In the genomic region with DNA sequence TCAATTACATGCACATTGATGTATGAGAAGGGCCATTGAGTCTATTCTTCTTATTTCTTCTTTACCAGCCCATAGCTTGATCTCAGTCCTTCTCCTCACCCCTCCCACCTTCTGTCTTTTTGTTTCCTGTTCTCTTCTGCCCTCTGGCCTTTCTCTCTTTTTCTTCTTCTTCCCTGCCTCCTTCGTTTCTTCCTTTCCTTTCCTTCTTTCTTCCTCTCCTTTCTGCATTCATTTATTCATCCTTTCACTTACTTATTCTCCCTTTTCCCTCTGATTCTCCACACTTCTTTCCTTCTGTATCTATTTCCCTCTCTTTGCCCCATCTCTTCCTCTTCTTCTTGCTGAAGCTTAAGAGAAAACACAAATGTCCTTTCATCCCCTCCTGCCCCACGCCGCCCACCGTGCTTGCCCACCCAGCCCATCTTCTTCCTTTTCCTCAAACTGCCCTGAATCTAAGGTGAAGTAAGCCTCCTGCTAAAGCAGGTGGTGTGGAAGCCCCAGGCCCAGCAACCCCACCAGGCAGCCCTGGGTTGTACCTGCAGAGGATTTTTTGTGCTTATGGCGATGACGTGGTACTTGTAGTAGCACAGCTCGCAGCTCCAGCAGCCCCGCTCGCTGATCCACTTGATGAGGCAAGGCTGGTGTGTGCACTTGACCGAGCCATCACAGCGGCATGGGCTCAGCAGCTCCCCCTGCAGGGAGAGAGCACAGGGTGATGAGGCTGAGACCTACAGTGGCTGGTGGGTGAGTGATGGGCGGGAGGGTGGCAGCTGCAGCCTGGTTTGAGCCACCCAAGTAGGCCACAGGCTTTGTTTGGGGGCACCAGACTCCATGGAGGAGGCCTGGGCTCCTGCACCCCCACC, we compare ENCODE assay signal across 9 cellular contexts.
DNase-seq lines count a peak whose midpoint lies in the region; ATAC-seq and TF ChIP-seq lines count a peak whose summit lies in the region.
"Had no signal": no experiment of that assay in that cellular context is flagged by ENCODE, and none has a peak within 500 bp of the region (broad histone marks: within the 10 kb centered on the region; RNA-seq: fewer than 3 reads in every experiment).

No MANE protein-coding gene starts in this region.

- H3K27ac ChIP-seq in brain microvascular endothelial cell (no peak overlapping the region), sigmoid colon (no peak overlapping the region), GM23248 (no peak overlapping the region)
- H3K27ac ChIP-seq: parathyroid adenoma had no signal

- TF ChIP-seq CTCF in brain microvascular endothelial cell (IDR thresholded peaks at IDR 0.05; ENCODE audit: low read depth, low read length, missing control alignments) (peak; percentile 67), sigmoid colon (IDR thresholded peaks at IDR 0.05) (no peak)

- no peaks in the 10 kb centered on the region for H3K9me2 ChIP-seq in GM23248 (ENCODE audit: insufficient read depth)

- intact Hi-C loops in activated CD4-positive, alpha-beta T cell treated with anti-CD3 and anti-CD28 coated beads, Interleukin-2, amount 10 ng/mL, durations not matched to agents 24 days and 14 days (cut with micrococcal nuclease), result no loop called here
- intact Hi-C loops in sigmoid colon (cut with DNase I), result no loop called here

- H3K9me3 ChIP-seq in sigmoid colon (no peaks in the 10 kb centered on the region), GM23248 (ENCODE audit: low read depth) (no peaks in the 10 kb centered on the region)

- no peaks in the 10 kb centered on the region for H3K4me1 Mint-ChIP-seq in activated CD4-positive, alpha-beta T cell treated with anti-CD3 and anti-CD28 coated beads, Interleukin-2, amount 10 ng/mL, durations not matched to agents 24 days and 14 days

- no peak for ATAC-seq in GM19023 (IDR thresholded peaks at IDR 0.05; ENCODE audit: unreplicated experiment)

- no peak overlapping the region for H3K9ac ChIP-seq in GM23248
- H3K9ac ChIP-seq: parathyroid adenoma had no signal

- H3K4me3 Mint-ChIP-seq in activated CD4-positive, alpha-beta T cell treated with anti-CD3 and anti-CD28 coated beads, Interleukin-2, amount 10 ng/mL, durations not matched to agents 24 days and 14 days, result no peak overlapping the region

- no peak overlapping the region for H3K4me2 ChIP-seq in GM23248 (ENCODE audit: unreplicated experiment)

- H2AFZ ChIP-seq in GM23248, result no peak overlapping the region
- H2AFZ ChIP-seq: parathyroid adenoma had no signal

- WGBS in sigmoid colon, 2 donors, result 81 to 83% methylated on average over 12 of the region's 12 CpGs
- 85 to 92% methylated on average over 11 to 12 of the region's 12 CpGs for WGBS in GM23248 (ENCODE audit: low coverage in 1 of 2, low lambda C conversion rate in 2 of 2, missing lambda C conversion rate in 2 of 2), 2 experiments

- H3F3A ChIP-seq in GM23248 (ENCODE audit: insufficient read depth), result peaks cover 25% of the 10 kb centered on the region

- no peak for TF ChIP-seq POLR2A in sigmoid colon (IDR thresholded peaks at IDR 0.05)

- H3K79me2 ChIP-seq in GM23248 (ENCODE audit: insufficient read depth), result 0 out of 2 replicates have a peak, but pooled peaks cover 8% of the 10 kb centered on the region
- H3K79me2 ChIP-seq: parathyroid adenoma had no signal

- no peaks in the 10 kb centered on the region for H3K27me3 Mint-ChIP-seq in activated CD4-positive, alpha-beta T cell treated with anti-CD3 and anti-CD28 coated beads, Interleukin-2, amount 10 ng/mL, durations not matched to agents 24 days and 14 days

- H3K36me3 Mint-ChIP-seq in activated CD4-positive, alpha-beta T cell treated with anti-CD3 and anti-CD28 coated beads, Interleukin-2, amount 10 ng/mL, durations not matched to agents 24 days and 14 days (ENCODE audit: low read depth), result no peaks in the 10 kb centered on the region

- no peaks in the 10 kb centered on the region for H3K36me3 ChIP-seq in brain microvascular endothelial cell (replicated peaks)
- H3K36me3 ChIP-seq in sigmoid colon, result no peaks in the 10 kb centered on the region
- 0 out of 2 replicates have a peak, but pooled peaks cover 2% of the 10 kb centered on the region for H3K36me3 ChIP-seq in GM23248 (ENCODE audit: low read depth)

- H4K20me1 ChIP-seq in GM23248 (ENCODE audit: insufficient read depth), result no peaks in the 10 kb centered on the region

- TF ChIP-seq EP300 in sigmoid colon (IDR thresholded peaks at IDR 0.05), result no peak

- in situ Hi-C loops in brain microvascular endothelial cell (cut with HindIII; ENCODE audit: low pct_ligation_motif_present, low sequenced_read_pairs), result no loop called here
- in situ Hi-C loops in GM23248 (cut with MboI), result no loop called here

- H3K27me3 ChIP-seq in brain microvascular endothelial cell (replicated peaks) (no peaks in the 10 kb centered on the region), sigmoid colon (peaks cover 0 to 20% (median 0%) of the 10 kb centered on the region in 3 donors), GM23248 (replicated peaks; ENCODE audit: insufficient read depth) (no peaks in the 10 kb centered on the region)

- peak; percentile 70 for DNase-seq in activated CD4-positive, alpha-beta T cell treated with anti-CD3 and anti-CD28 coated beads, Interleukin-2, amount 10 ng/mL, durations not matched to agents 24 days and 14 days
- DNase-seq in activated CD4-positive, alpha-beta T cell treated with anti-CD3 and anti-CD28 coated beads for 4 hours, result no peak
- DNase-seq in HK-2 (ENCODE audit: unreplicated experiment), result peak; percentile 18
- no peak for DNase-seq in brain microvascular endothelial cell
- peak; percentile 28 to 40 for DNase-seq in stimulated activated CD4-positive, alpha-beta T cell treated with anti-CD3 and anti-CD28 coated beads, Interleukin-2, amount 100 ng/mL, for 48 hours
- no peak for DNase-seq in sigmoid colon
- DNase-seq in GM23248, result no peak

- H3K4me3 ChIP-seq in brain microvascular endothelial cell (ENCODE audit: low read depth, low read length) (no peak overlapping the region), sigmoid colon (no peak overlapping the region), GM23248 (no peak overlapping the region)

- H3K9me3 Mint-ChIP-seq in activated CD4-positive, alpha-beta T cell treated with anti-CD3 and anti-CD28 coated beads, Interleukin-2, amount 10 ng/mL, durations not matched to agents 24 days and 14 days, result no peaks in the 10 kb centered on the region

- no peak overlapping the region for H3K27ac Mint-ChIP-seq in activated CD4-positive, alpha-beta T cell treated with anti-CD3 and anti-CD28 coated beads, Interleukin-2, amount 10 ng/mL, durations not matched to agents 24 days and 14 days

- H3K4me1 ChIP-seq in sigmoid colon (peaks cover 0 to 16% (median 11%) of the 10 kb centered on the region in 4 donors), GM23248 (ENCODE audit: insufficient read depth) (peaks cover 29% of the 10 kb centered on the region)
- H3K4me1 ChIP-seq: parathyroid adenoma had no signal

Comparison
In these comparisons a context has a peak if more than half of its experiments do, and no peak if none do; other contexts are left out.
1. DNase-seq: peak in activated CD4-positive, alpha-beta T cell treated with anti-CD3 and anti-CD28 coated beads, Interleukin-2, amount 10 ng/mL, durations not matched to agents 24 days and 14 days (single experiment), HK-2 (single experiment) and stimulated activated CD4-positive, alpha-beta T cell treated with anti-CD3 and anti-CD28 coated beads, Interleukin-2, amount 100 ng/mL, for 48 hours (2 of 2); none in activated CD4-positive, alpha-beta T cell treated with anti-CD3 and anti-CD28 coated beads for 4 hours (0 of 2), brain microvascular endothelial cell (single experiment), sigmoid colon (single experiment) and GM23248 (single experiment).